1 cellular context compared by ENCODE assay signal in the genomic region with DNA sequence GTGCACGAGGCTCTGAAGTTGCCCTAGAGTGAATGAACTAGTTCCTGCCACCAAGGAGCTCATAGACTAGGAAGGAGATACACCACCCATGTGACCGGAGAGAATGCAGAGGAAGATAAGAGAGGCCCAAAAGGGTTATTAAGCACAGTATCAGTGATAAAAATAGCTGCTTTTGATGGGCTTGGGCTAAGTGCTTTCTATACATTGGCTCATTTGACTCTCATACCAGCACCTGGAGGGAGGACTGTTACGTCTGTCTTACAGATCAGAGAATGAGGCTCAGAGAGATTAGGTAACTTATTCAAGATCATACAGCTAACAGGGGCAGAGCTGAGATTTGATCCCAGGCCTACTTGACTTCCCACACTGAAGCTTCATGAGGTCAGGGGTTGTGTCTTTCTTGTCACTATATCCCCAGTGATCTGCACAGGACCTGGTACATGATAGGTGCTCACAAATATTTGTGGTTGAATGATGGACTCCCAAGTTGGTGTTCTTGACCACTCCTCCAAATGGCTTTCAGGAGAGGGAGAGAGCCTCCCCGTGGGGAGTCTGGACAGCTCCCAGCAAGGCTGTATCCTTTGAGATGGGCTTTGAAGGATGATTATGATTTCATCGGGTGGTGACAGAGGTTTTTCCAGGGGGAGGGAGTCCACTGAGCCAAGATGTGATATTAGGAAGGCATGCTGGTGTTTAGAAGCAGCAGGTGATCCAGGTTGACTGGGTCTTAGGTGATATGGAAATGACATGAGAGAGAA.
TF ChIP-seq lines count a peak whose summit lies in the region.

No MANE protein-coding gene starts in this region.

TF ChIP-seq in K562, 482 proteins besides CTCF, POLR2A, EP300 and RAD21:
- 0 out of 2 replicates have a peak, but pooled peaks have one; percentile 6 for TF ChIP-seq CBFA2T3 (IDR thresholded peaks at IDR 0.05)
- TF ChIP-seq HNRNPUL1 (IDR thresholded peaks at IDR 0.05; ENCODE audit: low read length) = no peak
- TF ChIP-seq MEF2D (tag; conservative IDR thresholded peaks at IDR 0.05; ENCODE audit: low read depth) = peak; percentile 46; the same call in 1 of the 2 replicates
